Comparison of ENCODE assay signal across 1 cellular context in the genomic region with DNA sequence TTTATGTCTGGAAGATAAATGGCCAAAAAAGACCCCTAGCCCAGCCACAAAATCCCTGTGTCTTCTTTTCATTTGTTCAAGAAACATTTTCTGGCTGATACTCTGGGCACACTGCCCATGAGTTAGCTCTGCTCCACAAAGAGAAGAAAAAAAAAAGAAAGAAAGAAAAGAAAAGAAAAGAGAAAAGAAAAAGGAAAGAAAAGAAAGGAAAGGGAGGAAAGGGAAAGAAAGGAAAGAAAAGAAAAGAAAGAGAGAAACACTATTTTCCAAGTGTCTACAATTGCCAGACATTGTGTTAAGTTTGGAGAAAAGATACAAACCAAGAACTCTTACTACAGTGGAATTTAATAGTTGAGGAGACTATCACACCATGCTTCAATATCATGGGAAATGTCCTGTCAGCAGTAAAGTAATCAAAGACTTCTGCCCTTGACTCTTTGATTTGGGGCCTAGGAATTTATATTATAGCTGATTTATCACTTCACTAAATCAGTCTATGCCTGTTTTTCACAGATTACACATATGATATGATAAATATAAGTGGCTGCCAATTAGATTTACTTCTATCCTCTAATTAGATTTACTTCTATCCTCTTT.
TF ChIP-seq lines count a peak whose summit lies in the region.

No MANE protein-coding gene starts in this region.

TF ChIP-seq in HepG2, 621 proteins besides CTCF, POLR2A, EP300 and RAD21:
- TF ChIP-seq ZNF570 (CRISPR knock-in tag; IDR thresholded peaks at IDR 0.05; ENCODE audit: borderline replicate concordance) (no peak), ZNF577 (CRISPR knock-in tag; IDR thresholded peaks at IDR 0.05; ENCODE audit: borderline replicate concordance, low read depth) (no peak), MXD4 (CRISPR knock-in tag; IDR thresholded peaks at IDR 0.05) (no peak), MAFK (conservative IDR thresholded peaks at IDR 0.05 in 1 of 2, IDR thresholded peaks at IDR 0.05 in 1 of 2; ENCODE audit: low read length in 2 of 2) (peak; percentile 69 to 84), MAFF (IDR thresholded peaks at IDR 0.05; ENCODE audit: low read depth, low read length) (peak; percentile 79)
- TF ChIP-seq, protein P1, sequence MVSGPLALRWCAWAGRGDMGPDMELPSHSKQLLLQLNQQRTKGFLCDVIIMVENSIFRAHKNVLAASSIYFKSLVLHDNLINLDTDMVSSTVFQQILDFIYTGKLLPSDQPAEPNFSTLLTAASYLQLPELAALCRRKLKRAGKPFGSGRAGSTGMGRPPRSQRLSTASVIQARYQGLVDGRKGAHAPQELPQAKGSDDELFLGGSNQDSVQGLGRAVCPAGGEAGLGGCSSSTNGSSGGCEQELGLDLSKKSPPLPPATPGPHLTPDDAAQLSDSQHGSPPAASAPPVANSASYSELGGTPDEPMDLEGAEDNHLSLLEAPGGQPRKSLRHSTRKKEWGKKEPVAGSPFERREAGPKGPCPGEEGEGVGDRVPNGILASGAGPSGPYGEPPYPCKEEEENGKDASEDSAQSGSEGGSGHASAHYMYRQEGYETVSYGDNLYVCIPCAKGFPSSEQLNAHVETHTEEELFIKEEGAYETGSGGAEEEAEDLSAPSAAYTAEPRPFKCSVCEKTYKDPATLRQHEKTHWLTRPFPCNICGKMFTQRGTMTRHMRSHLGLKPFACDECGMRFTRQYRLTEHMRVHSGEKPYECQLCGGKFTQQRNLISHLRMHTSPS (CRISPR knock-in tag; IDR thresholded peaks at IDR 0.05; ENCODE audit: low read depth), result no peak
- TF ChIP-seq, protein P2, sequence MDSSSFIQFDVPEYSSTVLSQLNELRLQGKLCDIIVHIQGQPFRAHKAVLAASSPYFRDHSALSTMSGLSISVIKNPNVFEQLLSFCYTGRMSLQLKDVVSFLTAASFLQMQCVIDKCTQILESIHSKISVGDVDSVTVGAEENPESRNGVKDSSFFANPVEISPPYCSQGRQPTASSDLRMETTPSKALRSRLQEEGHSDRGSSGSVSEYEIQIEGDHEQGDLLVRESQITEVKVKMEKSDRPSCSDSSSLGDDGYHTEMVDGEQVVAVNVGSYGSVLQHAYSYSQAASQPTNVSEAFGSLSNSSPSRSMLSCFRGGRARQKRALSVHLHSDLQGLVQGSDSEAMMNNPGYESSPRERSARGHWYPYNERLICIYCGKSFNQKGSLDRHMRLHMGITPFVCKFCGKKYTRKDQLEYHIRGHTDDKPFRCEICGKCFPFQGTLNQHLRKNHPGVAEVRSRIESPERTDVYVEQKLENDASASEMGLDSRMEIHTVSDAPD (CRISPR knock-in tag; IDR thresholded peaks at IDR 0.05), result no peak
